In the genomic region with DNA sequence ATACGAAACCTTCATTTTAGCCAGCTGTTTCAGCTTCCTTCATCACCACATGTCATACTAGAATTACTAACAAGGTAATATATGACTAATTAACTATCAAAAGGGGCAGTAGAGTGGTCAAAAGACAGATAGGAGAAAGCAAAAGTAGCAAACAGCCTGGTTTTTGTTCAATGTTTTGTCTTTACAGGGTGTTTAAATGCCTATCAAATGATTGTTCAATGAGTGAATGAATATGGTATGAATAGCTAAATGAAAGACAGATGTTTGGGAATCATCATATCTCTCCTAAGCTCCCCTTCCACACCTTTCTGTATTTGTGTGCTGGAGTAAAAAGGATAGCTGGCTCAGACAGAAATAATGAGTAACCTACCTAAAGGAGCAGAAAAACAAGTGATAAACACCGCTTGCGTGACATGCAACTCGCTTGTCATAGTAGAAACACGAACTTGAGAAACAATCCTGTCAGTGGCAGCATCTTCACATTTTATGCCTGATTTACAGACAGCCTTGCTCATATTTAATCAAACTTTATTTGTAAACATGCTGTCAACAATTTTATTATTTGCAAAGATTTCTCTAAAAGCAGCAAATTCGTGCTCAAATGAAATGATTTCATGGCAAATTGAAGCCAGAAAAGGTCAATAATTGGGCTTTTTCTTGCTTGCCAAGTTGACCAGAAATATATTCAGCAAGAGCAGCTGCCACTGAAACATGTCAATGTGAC, we compare ENCODE assay signal across 16 cellular contexts. TPM values are rescaled to one million over a fixed set of nuclear protein-coding genes. Genes with fewer than 3 reads are reported as not detected.
DNase-seq lines count a peak whose midpoint lies in the region; ATAC-seq, FAIRE-seq and TF ChIP-seq lines count a peak whose summit lies in the region.
"Had no signal": no experiment of that assay in that cellular context is flagged by ENCODE, and none has a peak within 500 bp of the region (broad histone marks: within the 10 kb centered on the region; RNA-seq: fewer than 3 reads in every experiment).

No MANE protein-coding gene starts in this region.

- H3K4me1 ChIP-seq in osteoblast (ENCODE audit: insufficient read depth, low read length), result peaks cover 12% of the 10 kb centered on the region

- peak overlapping the region; percentile 57 for H2AFZ ChIP-seq in osteoblast (ENCODE audit: low read length)

- H3K27ac ChIP-seq in osteoblast (ENCODE audit: low read depth, low read length), result peak overlapping the region; percentile 10

- TF ChIP-seq CTCF in HFFc6 (IDR thresholded peaks at IDR 0.05) (no peak), osteoblast (IDR thresholded peaks at IDR 0.05; ENCODE audit: extremely low read depth, low read depth, low read length) (no peak), D721Med (IDR thresholded peaks at IDR 0.05; ENCODE audit: insufficient read depth, missing control alignments) (no peak)

- no peaks in the 10 kb centered on the region for H3K79me2 ChIP-seq in osteoblast (ENCODE audit: insufficient read depth, low read length)

- no peaks in the 10 kb centered on the region for H3K36me3 ChIP-seq in osteoblast (ENCODE audit: insufficient read depth, low read length)

- no peaks in the 10 kb centered on the region for H4K20me1 ChIP-seq in osteoblast (ENCODE audit: insufficient read depth, low read length)

- H3K4me3 ChIP-seq in osteoblast (ENCODE audit: insufficient read depth, low read length), result peak overlapping the region; percentile 34

- H3K36me3 Mint-ChIP-seq in HFFc6 (ENCODE audit: low read depth), result no peaks in the 10 kb centered on the region; the same call in 1 of the 2 replicates
- H3K36me3 Mint-ChIP-seq: CD8-positive, alpha-beta memory T cell had no signal

- no peak for DNase-seq in HFFc6
- no peak for DNase-seq in osteoblast (ENCODE audit: insufficient read length, low spot score, missing footprints)
- no peak for DNase-seq in iPS-NIHi7 (ENCODE audit: extremely low spot score)
- DNase-seq in D721Med (ENCODE audit: insufficient read length, low spot score), result no peak
- no peak for DNase-seq in 8988T
- DNase-seq in HuH-7 (ENCODE audit: low spot score), result no peak
- DNase-seq: activated CD4-positive, alpha-beta T cell treated with anti-CD3 and anti-CD28 coated beads for 36 hours; activated T-cell treated with anti-CD3 and anti-CD28 coated beads, Interleukin-2, amount 50 U/mL, for 72 hours; CD8-positive, alpha-beta memory T cell; NCI-H1092; NCI-H226; nephron progenitor cell; substantia nigra; T-helper 17 cell had no signal

- H3K27me3 ChIP-seq in osteoblast (ENCODE audit: insufficient read depth, low read length), result no peaks in the 10 kb centered on the region

- H3K4me3 Mint-ChIP-seq in HFFc6, result peak overlapping the region; percentile 68; the same call in 1 of the 2 replicates
- H3K4me3 Mint-ChIP-seq: activated CD4-positive, alpha-beta T cell treated with anti-CD3 and anti-CD28 coated beads for 36 hours; activated T-cell treated with anti-CD3 and anti-CD28 coated beads, Interleukin-2, amount 50 U/mL, for 72 hours; CD8-positive, alpha-beta memory T cell; nephron progenitor cell; T-helper 17 cell had no signal

- peak overlapping the region; percentile 65 for H3K4me2 ChIP-seq in osteoblast (ENCODE audit: insufficient read depth, low read length)

- peaks cover 42% of the 10 kb centered on the region; the same call in 1 of the 2 replicates for H3K4me1 Mint-ChIP-seq in HFFc6 (ENCODE audit: low read depth)
- H3K4me1 Mint-ChIP-seq: activated CD4-positive, alpha-beta T cell treated with anti-CD3 and anti-CD28 coated beads for 36 hours; CD8-positive, alpha-beta memory T cell; T-helper 17 cell had no signal

- ATAC-seq in GM18861 (IDR thresholded peaks at IDR 0.05; ENCODE audit: unreplicated experiment) (peak; percentile 99), HG03520 (IDR thresholded peaks at IDR 0.05; ENCODE audit: unreplicated experiment) (peak; percentile 60)
- ATAC-seq: activated CD4-positive, alpha-beta T cell treated with anti-CD3 and anti-CD28 coated beads for 36 hours; T-helper 17 cell had no signal

- peaks cover 5% of the 10 kb centered on the region; the same call in 1 of the 2 replicates for H3K9me3 Mint-ChIP-seq in HFFc6
- H3K9me3 Mint-ChIP-seq: activated T-cell treated with anti-CD3 and anti-CD28 coated beads, Interleukin-2, amount 50 U/mL, for 72 hours had no signal

- FAIRE-seq in D721Med (lab: Jason Lieb, UNC), result no peak

- H3K9me3 ChIP-seq in osteoblast (ENCODE audit: low read depth, low read length), result no peaks in the 10 kb centered on the region

- H3K27ac Mint-ChIP-seq in HFFc6, result peak overlapping the region; percentile 62; the same call in 1 of the 2 replicates
- H3K27ac Mint-ChIP-seq: activated CD4-positive, alpha-beta T cell treated with anti-CD3 and anti-CD28 coated beads for 36 hours; activated T-cell treated with anti-CD3 and anti-CD28 coated beads, Interleukin-2, amount 50 U/mL, for 72 hours; CD8-positive, alpha-beta memory T cell; nephron progenitor cell; T-helper 17 cell had no signal

- no peaks in the 10 kb centered on the region for H3K27me3 Mint-ChIP-seq in HFFc6 (ENCODE audit: insufficient read depth)

RNA-seq across cellular contexts. Expression of a gene that starts 34.1 kb away (rescaled TPM):
- 1 to 10 TPM in 4 of 6 experiments, under 1 TPM in 2; 0.81 to 9.7 (median 8.2) TPM for total RNA-seq in HFFc6 (2021; fragmentation: NEBNext Ultra II Directional; extraction: Animal tissue kit (Norgen Biotek cat#: 25700))
- 14.5 and 28.3 TPM in 2 replicates for total RNA-seq in osteoblast
- total RNA-seq: activated CD4-positive, alpha-beta T cell treated with anti-CD3 and anti-CD28 coated beads for 36 hours; CD8-positive, alpha-beta memory T cell; T-helper 17 cell had no signal
